In the genomic region with DNA sequence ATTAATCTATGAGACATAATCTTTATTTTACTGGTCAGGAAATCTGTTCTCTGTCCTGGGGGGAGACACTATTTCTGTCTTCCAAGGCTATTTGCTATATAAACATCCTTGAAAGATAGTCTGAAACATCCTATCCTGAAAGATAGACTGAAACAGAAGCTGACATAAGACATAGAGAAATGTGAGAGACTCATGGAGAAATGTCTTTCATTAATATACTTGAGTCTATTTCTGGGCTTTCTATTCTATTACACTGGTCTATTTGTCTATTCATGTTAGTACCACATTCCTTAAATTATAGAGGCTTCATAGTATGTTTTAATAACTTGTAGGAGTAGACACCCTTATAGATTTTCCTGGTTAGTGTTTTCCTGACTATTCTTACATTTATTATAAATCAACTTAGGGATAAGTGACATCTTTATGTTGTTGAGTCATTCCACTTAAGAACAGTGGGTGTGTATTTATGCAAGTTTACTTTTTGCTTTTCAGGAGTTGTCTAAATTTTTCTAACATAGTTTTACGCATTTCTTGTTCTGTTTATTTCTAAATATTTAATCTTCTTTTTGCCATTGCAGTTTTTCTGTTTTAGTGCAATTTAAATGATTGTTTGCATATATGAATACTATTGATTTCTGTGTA, we compare ENCODE assay signal across 17 cellular contexts.
"Had no signal": no experiment of that assay in that cellular context is flagged by ENCODE, and none has a peak within 500 bp of the region (broad histone marks: within the 10 kb centered on the region; RNA-seq: fewer than 3 reads in every experiment).

No MANE protein-coding gene starts in this region.

- H3K9me3 ChIP-seq: left ventricle myocardium inferior, mucosa of descending colon, pancreas, sigmoid colon, upper lobe of right lung had no signal

- DNase-seq: activated B cell treated with CpG ODN at 0.5 μM for 24 hours; activated CD4-positive, alpha-beta memory T cell treated with anti-CD3 and anti-CD28 coated beads for 36 hours; activated CD4-positive, alpha-beta T cell treated with anti-CD3 and anti-CD28 coated beads for 4 hours; activated gamma-delta T cell treated with Interleukin-2 at 50 U/mL for 16 hours; activated T-cell treated with anti-CD3 and anti-CD28 coated beads for 4 hours; dermis blood vessel endothelial cell; effector memory CD4-positive, alpha-beta T cell; head of caudate nucleus; left ventricle myocardium inferior; mucosa of descending colon; naive thymus-derived CD4-positive, alpha-beta T cell; pancreas; sigmoid colon; stimulated activated CD8-positive, alpha-beta memory T cell treated with anti-CD3 and anti-CD28 coated beads, Interleukin-4, amount 100 ng/mL, for 48 hours; stimulated activated naive CD4-positive, alpha-beta T cell; upper lobe of right lung had no signal

- H3K27me3 ChIP-seq: pancreas, sigmoid colon, upper lobe of right lung had no signal

- ATAC-seq: mucosa of descending colon; naive thymus-derived CD4-positive, alpha-beta T cell; pancreas; upper lobe of right lung had no signal

- H3K4me1 ChIP-seq: left ventricle myocardium inferior, pancreas, upper lobe of right lung had no signal

- H3K4me3 ChIP-seq: left ventricle myocardium inferior, mucosa of descending colon, pancreas, sigmoid colon, upper lobe of right lung had no signal

- H3K36me3 ChIP-seq: left ventricle myocardium inferior, pancreas, sigmoid colon, upper lobe of right lung had no signal

- H3K27ac ChIP-seq: epithelial cell of prostate, left ventricle myocardium inferior, pancreas, sigmoid colon, upper lobe of right lung had no signal
